8 cellular contexts compared by ENCODE assay signal in genomic region chr1:6700853-6701436, GRCh38. TPM values are rescaled to one million over a fixed set of nuclear protein-coding genes. Genes with fewer than 3 reads are reported as not detected.
A peak's percentile ranks its signal among the peaks of the same experiment; 100 is the strongest.
DNase-seq lines count a peak whose midpoint lies in the region; FAIRE-seq and TF ChIP-seq lines count a peak whose summit lies in the region.

No MANE protein-coding gene starts in this region.

- no peaks in the 10 kb centered on the region for H3K36me3 ChIP-seq in bronchial epithelial cell (ENCODE audit: control insufficient read depth, insufficient read depth, low read length)
- H3K36me3 ChIP-seq in mucosa of rectum (ENCODE audit: control insufficient read depth in 2 of 2, insufficient read depth in 2 of 2, low read length in 2 of 2) = no peaks in the 10 kb centered on the region

- H3K9me3 ChIP-seq in mucosa of rectum (ENCODE audit: control insufficient read depth in 2 of 2, low read length in 2 of 2) = no peaks in the 10 kb centered on the region

- no peak for TF ChIP-seq CTCF in bronchial epithelial cell (IDR thresholded peaks at IDR 0.05; ENCODE audit: insufficient read depth, low read length, severe bottlenecking)

- no peak for FAIRE-seq in bronchial epithelial cell (lab: Jason Lieb, UNC)

- DNase-seq in EL (peak; percentile 16), bronchial epithelial cell (ENCODE audit: low read depth) (no peak), C1 segment of cervical spinal cord (lab: John Stamatoyannopoulos, UW) (no peak), NCI-H128 (lab: John Stamatoyannopoulos, UW; ENCODE audit: unreplicated experiment) (no peak), NCI-H345 (lab: John Stamatoyannopoulos, UW) (no peak), GM19238 (ENCODE audit: insufficient read length, low spot score) (no peak)
- no peak for DNase-seq in Jurkat, Clone E6-1 (ENCODE audit: low read depth, low spot score)

- H3K9ac ChIP-seq in mucosa of rectum (ENCODE audit: low read depth in 1 of 2, low read length in 2 of 2) = peak overlapping the region; percentile 87 to 98

- H3K4me3 ChIP-seq in Jurkat, Clone E6-1 (ENCODE audit: low read length) = peak overlapping the region; percentile 93
- H3K4me3 ChIP-seq in bronchial epithelial cell (ENCODE audit: low read depth, low read length) = peak overlapping the region; percentile 65
- H3K4me3 ChIP-seq in mucosa of rectum (ENCODE audit: low read length in 2 of 2) = peak overlapping the region; percentile 94 to 95

- H3K27ac ChIP-seq in mucosa of rectum (ENCODE audit: low read depth in 2 of 2, low read length in 2 of 2) = peak overlapping the region; percentile 74 to 75

- H3K4me1 ChIP-seq in mucosa of rectum (ENCODE audit: control insufficient read depth in 2 of 2, insufficient read depth in 2 of 2, low read length in 2 of 2) = peaks cover 15 to 17% of the 10 kb centered on the region in 2 donors

- H3K27me3 ChIP-seq in bronchial epithelial cell (ENCODE audit: control insufficient read depth, insufficient read depth, low read length) (no peaks in the 10 kb centered on the region), mucosa of rectum (ENCODE audit: control insufficient read depth in 2 of 2, insufficient read depth in 2 of 2, low read length in 2 of 2) (no peaks in the 10 kb centered on the region)

RNA-seq across cellular contexts. Expression of gene DNAJC11, which starts 0.7 kb away (rescaled TPM):
- polyA plus RNA-seq in Jurkat, Clone E6-1 (2012; ENCODE audit: insufficient read depth, insufficient read length) = 70.5 TPM
- total RNA-seq in bronchial epithelial cell = 17.9 and 31.1 TPM in 2 replicates
